9 cellular contexts compared by ENCODE assay signal in the genomic region with DNA sequence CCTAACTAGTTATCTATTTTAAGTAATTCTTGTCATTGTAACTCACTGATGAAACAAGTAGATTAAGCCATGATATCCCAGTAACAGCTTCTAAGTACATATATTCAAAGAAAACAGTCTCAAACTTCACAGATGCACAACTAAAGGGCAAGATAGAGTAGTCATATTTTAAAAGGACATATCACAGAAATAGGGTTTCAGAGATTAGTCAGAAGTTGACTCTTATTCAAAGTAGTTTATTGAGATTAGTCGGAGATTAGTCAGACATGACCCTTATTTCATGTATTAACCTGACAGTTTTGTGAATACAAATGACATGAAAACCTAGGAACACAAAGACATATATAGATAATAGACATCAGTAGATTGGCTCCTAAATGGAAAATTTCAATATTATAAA. TPM values are rescaled to one million over a fixed set of nuclear protein-coding genes. Genes with fewer than 3 reads are reported as not detected.
DNase-seq lines count a peak whose midpoint lies in the region; ATAC-seq and TF ChIP-seq lines count a peak whose summit lies in the region.
"Had no signal": no experiment of that assay in that cellular context is flagged by ENCODE, and none has a peak within 500 bp of the region (broad histone marks: within the 10 kb centered on the region; RNA-seq: fewer than 3 reads in every experiment).

No MANE protein-coding gene starts in this region.

- H3K36me3 ChIP-seq in SK-N-SH (replicated peaks in 1 of 2; ENCODE audit: control insufficient read depth in 1 of 2, insufficient read depth in 2 of 2, low read length in 1 of 2): peaks cover 23 to 33% of the 10 kb centered on the region in 2 experiments
- H3K36me3 ChIP-seq in gastroesophageal sphincter: peaks cover 0 to 33% of the 10 kb centered on the region in 2 donors

- CTCF ChIA-PET in SK-N-SH (lab: Yijun Ruan, JAX): interaction anchor here (0.7 kb wide), 1 partner anchor 488 kb away, joined by 3 read pairs; no protein-coding TSS in a partner anchor

- no peak for TF ChIP-seq RAD21 in SK-N-SH (IDR thresholded peaks at IDR 0.05; ENCODE audit: low read length)

- TF ChIP-seq POLR2A in gastroesophageal sphincter (IDR thresholded peaks at IDR 0.05): no peak

- peaks cover 0 to 5% of the 10 kb centered on the region in 2 experiments; a peak in 1 of 4 replicates for H3K4me1 ChIP-seq in SK-N-SH (ENCODE audit: control insufficient read depth in 1 of 2, insufficient read depth in 2 of 2, low read depth in 1 of 2, low read length in 1 of 2)
- H3K4me1 ChIP-seq in gastroesophageal sphincter: peaks cover 0 to 13% (median 0%) of the 10 kb centered on the region in 3 donors
- H3K4me1 ChIP-seq: BLaER1 had no signal

- peak overlapping the region in 1 of 2 experiments; percentile 31; a peak in 2 of 4 replicates for H3K27ac ChIP-seq in SK-N-SH (ENCODE audit: low read depth in 2 of 2, low read length in 1 of 2)
- H3K27ac ChIP-seq in gastroesophageal sphincter: no peak overlapping the region
- H3K27ac ChIP-seq: BLaER1 had no signal

- H3K27ac Mint-ChIP-seq in natural killer cell treated with Interleukin-12 subunit alpha and Interleukin-12 subunit beta and Interleukin-15 and Interleukin-18, amount 100 ng/mL, for 72 hours: peak overlapping the region; percentile 39 to 69
- H3K27ac Mint-ChIP-seq in natural killer cell: no peak overlapping the region
- peak overlapping the region in 1 of 10 donors; percentile 17 for H3K27ac Mint-ChIP-seq in naive thymus-derived CD8-positive, alpha-beta T cell

- H3K9me3 ChIP-seq in SK-N-SH: no peaks in the 10 kb centered on the region
- peaks cover 0 to under 1% (median 0%) of the 10 kb centered on the region in 3 donors for H3K9me3 ChIP-seq in gastroesophageal sphincter
- H3K9me3 ChIP-seq: BLaER1 had no signal

- peaks cover 2% of the 10 kb centered on the region; the same call in 1 of the 2 replicates for H3K79me2 ChIP-seq in SK-N-SH (ENCODE audit: insufficient read depth)

- DNase-seq in natural killer cell treated with Interleukin-12 subunit alpha and Interleukin-12 subunit beta and Interleukin-15 and Interleukin-18, amount 100 ng/mL, for 72 hours (ENCODE audit: low spot score): no peak
- DNase-seq in natural killer cell (no peak), SK-N-SH (no peak), NCI-H2081 (lab: John Stamatoyannopoulos, UW) (no peak)
- no peak for DNase-seq in naive thymus-derived CD8-positive, alpha-beta T cell

- no peaks in the 10 kb centered on the region for H3K27me3 Mint-ChIP-seq in natural killer cell treated with Interleukin-12 subunit alpha and Interleukin-12 subunit beta and Interleukin-15 and Interleukin-18, amount 100 ng/mL, for 72 hours
- H3K27me3 Mint-ChIP-seq in natural killer cell (ENCODE audit: low read depth in 2 of 2): no peaks in the 10 kb centered on the region
- H3K27me3 Mint-ChIP-seq in naive thymus-derived CD8-positive, alpha-beta T cell: no peaks in the 10 kb centered on the region

- intact Hi-C loops in natural killer cell (cut with micrococcal nuclease): no loop called here

- ATAC-seq in natural killer cell treated with Interleukin-12 subunit alpha and Interleukin-12 subunit beta and Interleukin-15 and Interleukin-18, amount 100 ng/mL, for 72 hours: peak; percentile 56 to 82
- no peak for ATAC-seq in natural killer cell
- ATAC-seq in HG02970 (IDR thresholded peaks at IDR 0.05; ENCODE audit: low FRiP score, unreplicated experiment): peak; percentile 83
- no peak for ATAC-seq in gastroesophageal sphincter
- ATAC-seq in naive thymus-derived CD8-positive, alpha-beta T cell: no peak
- ATAC-seq in esophagus mucosa: no peak

- no peak for TF ChIP-seq EP300 in SK-N-SH (IDR thresholded peaks at IDR 0.05; ENCODE audit: borderline replicate concordance in 1 of 2, low read depth in 1 of 2, low read length in 1 of 2)
- TF ChIP-seq EP300 in gastroesophageal sphincter (IDR thresholded peaks at IDR 0.05): no peak

- no peak overlapping the region for H3K4me3 ChIP-seq in SK-N-SH (ENCODE audit: low read depth in 2 of 2, low read length in 1 of 2)
- H3K4me3 ChIP-seq in gastroesophageal sphincter: no peak overlapping the region
- H3K4me3 ChIP-seq: BLaER1 had no signal

- no peaks in the 10 kb centered on the region for H3K9me3 Mint-ChIP-seq in natural killer cell treated with Interleukin-12 subunit alpha and Interleukin-12 subunit beta and Interleukin-15 and Interleukin-18, amount 100 ng/mL, for 72 hours
- no peaks in the 10 kb centered on the region for H3K9me3 Mint-ChIP-seq in natural killer cell
- H3K9me3 Mint-ChIP-seq in naive thymus-derived CD8-positive, alpha-beta T cell: no peaks in the 10 kb centered on the region

- TF ChIP-seq CTCF in natural killer cell (IDR thresholded peaks at IDR 0.05) (no peak), SK-N-SH (IDR thresholded peaks at IDR 0.05) (no peak), gastroesophageal sphincter (IDR thresholded peaks at IDR 0.05) (no peak)

- POLR2A ChIA-PET in SK-N-SH (lab: Yijun Ruan, JAX): no interaction called here
- POLR2A ChIA-PET in naive thymus-derived CD8-positive, alpha-beta T cell (lab: Charles Lee): no interaction called here

- no peak overlapping the region for H2AFZ ChIP-seq in SK-N-SH (ENCODE audit: low read depth)

- WGBS in SK-N-SH (ENCODE audit: low lambda C conversion rate): 8% methylated on average over 1 of the region's 1 CpG
- 38 to 57% methylated on average over 1 of the region's 1 CpG for WGBS in gastroesophageal sphincter (ENCODE audit: low coverage in 1 of 2), 2 donors

- H3K9me2 ChIP-seq in SK-N-SH: no peaks in the 10 kb centered on the region

- peaks cover 13% of the 10 kb centered on the region for H3K36me3 Mint-ChIP-seq in natural killer cell treated with Interleukin-12 subunit alpha and Interleukin-12 subunit beta and Interleukin-15 and Interleukin-18, amount 100 ng/mL, for 72 hours
- peaks cover 21% of the 10 kb centered on the region for H3K36me3 Mint-ChIP-seq in natural killer cell
- peaks cover 11 to 52% (median 23%) of the 10 kb centered on the region in 3 donors for H3K36me3 Mint-ChIP-seq in naive thymus-derived CD8-positive, alpha-beta T cell

- H3K27me3 ChIP-seq in SK-N-SH (ENCODE audit: insufficient read depth) (no peaks in the 10 kb centered on the region), gastroesophageal sphincter (no peaks in the 10 kb centered on the region)
- H3K27me3 ChIP-seq: BLaER1 had no signal

- H3K4me3 Mint-ChIP-seq in natural killer cell treated with Interleukin-12 subunit alpha and Interleukin-12 subunit beta and Interleukin-15 and Interleukin-18, amount 100 ng/mL, for 72 hours: peak overlapping the region; percentile 30
- no peak overlapping the region for H3K4me3 Mint-ChIP-seq in natural killer cell
- H3K4me3 Mint-ChIP-seq in naive thymus-derived CD8-positive, alpha-beta T cell: no peak overlapping the region

- no peaks in the 10 kb centered on the region for H4K20me1 ChIP-seq in SK-N-SH (ENCODE audit: insufficient read depth)
- H4K20me1 ChIP-seq: BLaER1 had no signal

- no peak overlapping the region for H3K9ac ChIP-seq in SK-N-SH
- H3K9ac ChIP-seq: BLaER1 had no signal

- H3K4me2 ChIP-seq in SK-N-SH: no peak overlapping the region
- H3K4me2 ChIP-seq: BLaER1 had no signal

- H3F3A ChIP-seq in SK-N-SH (replicated peaks; ENCODE audit: insufficient read depth): peaks cover 15% of the 10 kb centered on the region

- H3K4me1 Mint-ChIP-seq in natural killer cell treated with Interleukin-12 subunit alpha and Interleukin-12 subunit beta and Interleukin-15 and Interleukin-18, amount 100 ng/mL, for 72 hours (ENCODE audit: low read depth in 2 of 2): peaks cover 3 to 17% of the 10 kb centered on the region in 2 donors
- no peaks in the 10 kb centered on the region for H3K4me1 Mint-ChIP-seq in natural killer cell
- peaks cover 2 to 6% (median 4%) of the 10 kb centered on the region in 4 donors for H3K4me1 Mint-ChIP-seq in naive thymus-derived CD8-positive, alpha-beta T cell

TF ChIP-seq in SK-N-SH, 30 proteins besides CTCF, POLR2A, EP300 and RAD21 (continues in another document):
- TF ChIP-seq TEAD4 (IDR thresholded peaks at IDR 0.05; ENCODE audit: borderline replicate concordance, insufficient read depth): no peak
- TF ChIP-seq, protein P1, sequence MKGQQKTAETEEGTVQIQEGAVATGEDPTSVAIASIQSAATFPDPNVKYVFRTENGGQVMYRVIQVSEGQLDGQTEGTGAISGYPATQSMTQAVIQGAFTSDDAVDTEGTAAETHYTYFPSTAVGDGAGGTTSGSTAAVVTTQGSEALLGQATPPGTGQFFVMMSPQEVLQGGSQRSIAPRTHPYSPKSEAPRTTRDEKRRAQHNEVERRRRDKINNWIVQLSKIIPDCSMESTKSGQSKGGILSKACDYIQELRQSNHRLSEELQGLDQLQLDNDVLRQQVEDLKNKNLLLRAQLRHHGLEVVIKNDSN (IDR thresholded peaks at IDR 0.05; ENCODE audit: borderline replicate concordance, low read depth): no peak

RNA-seq across cellular contexts. Expression of gene CHAC2, which starts 15.9 kb away (rescaled TPM):
- 10 to 100 TPM; 10.6 to 19.3 TPM for total RNA-seq in natural killer cell treated with Interleukin-12 subunit alpha and Interleukin-12 subunit beta and Interleukin-15 and Interleukin-18, amount 100 ng/mL, for 72 hours
- total RNA-seq in natural killer cell (1 to 10 TPM in 2 of 3 donors, under 1 TPM in 1; 0.83 to 1.5 (median 1.4) TPM), gastroesophageal sphincter (1 to 10 TPM; 1.6 to 3.6 (median 2.1) TPM), esophagus mucosa (4.8 TPM)
- 2.1 and 2.9 TPM in 2 replicates for polyA plus RNA-seq in SK-N-SH (2012; rRNA removed)
- 4.2 and 4.4 TPM in 2 replicates for polyA plus RNA-seq in SK-N-SH (2012; cell fraction: cytosol; rRNA removed)
- 0.80 and 1.0 TPM in 2 replicates for polyA plus RNA-seq in SK-N-SH (2012; cell fraction: nucleus; rRNA removed)
- total RNA-seq in naive thymus-derived CD8-positive, alpha-beta T cell: 1 to 10 TPM; 1.5 to 2.3 TPM
- polyA plus RNA-seq in naive thymus-derived CD8-positive, alpha-beta T cell: 1 to 10 TPM; 4.0 to 5.4 (median 4.1) TPM

RNA-seq across cellular contexts. Expression of gene ASB3, which starts 35.0 kb away (rescaled TPM):
- total RNA-seq in natural killer cell treated with Interleukin-12 subunit alpha and Interleukin-12 subunit beta and Interleukin-15 and Interleukin-18, amount 100 ng/mL, for 72 hours: 10 to 100 TPM; 18.9 to 29.1 TPM
- total RNA-seq in natural killer cell: 10 to 100 TPM; 27.9 to 37.0 (median 29.6) TPM
- 16.2 and 23.3 TPM in 2 replicates for polyA plus RNA-seq in SK-N-SH (2012; rRNA removed)
- polyA plus RNA-seq in SK-N-SH (2012; cell fraction: cytosol; rRNA removed): 21.5 and 21.9 TPM in 2 replicates
- polyA plus RNA-seq in SK-N-SH (2012; cell fraction: nucleus; rRNA removed): 13.1 and 32.5 TPM in 2 replicates
- 10 to 100 TPM; 14.0 to 19.3 (median 16.6) TPM for total RNA-seq in gastroesophageal sphincter
- total RNA-seq in naive thymus-derived CD8-positive, alpha-beta T cell: 10 to 100 TPM; 34.5 to 39.8 TPM
- 10 to 100 TPM; 14.9 to 17.4 (median 16.4) TPM for polyA plus RNA-seq in naive thymus-derived CD8-positive, alpha-beta T cell
- total RNA-seq in esophagus mucosa: 9.2 TPM

RNA-seq across cellular contexts. Expression of gene ERLEC1, which starts 35.1 kb away (rescaled TPM):
- 10 to 100 TPM; 24.8 to 45.9 TPM for total RNA-seq in natural killer cell treated with Interleukin-12 subunit alpha and Interleukin-12 subunit beta and Interleukin-15 and Interleukin-18, amount 100 ng/mL, for 72 hours
- total RNA-seq in natural killer cell (10 to 100 TPM; 19.7 to 27.1 (median 21.7) TPM), gastroesophageal sphincter (10 to 100 TPM; 34.4 to 54.1 (median 44.5) TPM), esophagus mucosa (15.5 TPM)
- polyA plus RNA-seq in SK-N-SH (2012; rRNA removed): 59.8 and 61.7 TPM in 2 replicates
- polyA plus RNA-seq in SK-N-SH (2012; cell fraction: cytosol; rRNA removed): 71.1 and 82.5 TPM in 2 replicates
- polyA plus RNA-seq in SK-N-SH (2012; cell fraction: nucleus; rRNA removed): 22.7 and 31.4 TPM in 2 replicates
- total RNA-seq in naive thymus-derived CD8-positive, alpha-beta T cell: 10 to 100 TPM; 23.7 to 27.6 TPM
- 10 to 100 TPM; 24.7 to 32.5 (median 28.7) TPM for polyA plus RNA-seq in naive thymus-derived CD8-positive, alpha-beta T cell

Comparison
In these comparisons a context has a peak if more than half of its experiments do, and no peak if none do; other contexts are left out.
1. ATAC-seq: peak in natural killer cell treated with Interleukin-12 subunit alpha and Interleukin-12 subunit beta and Interleukin-15 and Interleukin-18, amount 100 ng/mL, for 72 hours (2 of 2) and HG02970 (single experiment); none in natural killer cell (0 of 3), gastroesophageal sphincter (single experiment), naive thymus-derived CD8-positive, alpha-beta T cell (0 of 2) and esophagus mucosa (single experiment).
2. H3K27ac Mint-ChIP-seq: peak in natural killer cell treated with Interleukin-12 subunit alpha and Interleukin-12 subunit beta and Interleukin-15 and Interleukin-18, amount 100 ng/mL, for 72 hours (2 of 2); none in natural killer cell (0 of 2).